Comparison of ENCODE assay signal across 15 cellular contexts in the genomic region with DNA sequence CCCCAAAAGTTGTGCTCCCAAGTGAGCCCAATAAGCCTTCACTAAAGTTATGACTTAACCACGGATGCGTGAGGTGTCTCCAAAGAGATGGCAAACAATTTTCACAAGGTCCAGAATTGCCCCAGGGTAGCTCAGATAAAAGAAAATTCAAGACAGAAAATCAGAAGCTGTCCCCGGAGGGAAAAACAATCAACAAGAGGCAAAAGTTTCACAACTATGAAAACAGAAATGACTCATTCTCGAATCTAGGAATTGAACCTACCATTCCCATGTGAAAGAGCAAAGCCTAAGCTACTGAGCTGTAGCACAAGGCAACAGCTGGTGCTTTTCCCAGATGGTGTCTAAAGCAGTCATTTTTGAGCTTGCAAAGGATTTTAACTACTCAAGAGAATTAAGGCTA. TPM values are rescaled to one million over a fixed set of nuclear protein-coding genes. Genes with fewer than 3 reads are reported as not detected.
A peak's percentile ranks its signal among the peaks of the same experiment; 100 is the strongest.
DNase-seq lines count a peak whose midpoint lies in the region; ATAC-seq, FAIRE-seq and TF ChIP-seq lines count a peak whose summit lies in the region.
"Had no signal": no experiment of that assay in that cellular context is flagged by ENCODE, and none has a peak within 500 bp of the region (broad histone marks: within the 10 kb centered on the region; RNA-seq: fewer than 3 reads in every experiment).

No MANE protein-coding gene starts in this region.

- in situ Hi-C loops in SK-MEL-5 (cut with HindIII; ENCODE audit: low pct_unique_long_range_greater_than_20kb, low sequenced_read_pairs) = no loop called here

- TF ChIP-seq CTCF in D721Med (IDR thresholded peaks at IDR 0.05; ENCODE audit: insufficient read depth, missing control alignments) = no peak

- peak; percentile 93 for FAIRE-seq in D721Med (lab: Jason Lieb, UNC)

- peak; percentile 13 for DNase-seq in D721Med (ENCODE audit: insufficient read length, low spot score)
- DNase-seq in M059J (ENCODE audit: low read depth) = peak; percentile 52
- DNase-seq in SK-MEL-5 (ENCODE audit: low read depth, low spot score) = peak; percentile 97
- peak; percentile 4 for DNase-seq in kidney tubule cell (ENCODE audit: low spot score)
- no peak for DNase-seq in HUDEP-2 (lab: John Stamatoyannopoulos, UW; ENCODE audit: unreplicated experiment in 76 of 76)
- DNase-seq in NCI-H2029 treated with DMSO at 0.1 percent for 48 hours (lab: John Stamatoyannopoulos, UW) = no peak
- no peak for DNase-seq in RKO (ENCODE audit: low spot score)
- DNase-seq: activated CD4-positive, alpha-beta memory T cell treated with anti-CD3 and anti-CD28 coated beads, Interleukin-2, amount 10 ng/mL, durations not matched to agents 7 days and 5 days; adrenal gland; DMS79; NCI-H510A; SHP77; stimulated activated CD4-positive, alpha-beta T cell treated with anti-CD3 and anti-CD28 coated beads, Interleukin-12 subunit alpha, Interleukin-12 subunit beta, amount 100 ng/mL, for 4 hours; stomach had no signal

- ATAC-seq in GM18861 (IDR thresholded peaks at IDR 0.05; ENCODE audit: unreplicated experiment) = no peak

RNA-seq across cellular contexts. Expression of gene MKRN3, which starts 33.5 kb away (rescaled TPM):
- total RNA-seq in M059J (2014; rRNA removed; shearing (Covaris generic)) = 9.3 and 13.7 TPM in 2 replicates
- not detected in 2 replicates for total RNA-seq in SK-MEL-5 (2014; rRNA removed; shearing (Covaris generic))
- polyA plus RNA-seq in SK-MEL-5 (2015; cell fraction: cytosol; rRNA removed) = not detected in 2 replicates
- 0.23 TPM in 1 of 2 replicates, not detected in the other for polyA plus RNA-seq in SK-MEL-5 (2015; cell fraction: nucleus; rRNA removed)

Comparison
In these comparisons a context has a peak if more than half of its experiments do, and no peak if none do; other contexts are left out.
1. DNase-seq: peak in D721Med (single experiment), M059J (single experiment), SK-MEL-5 (single experiment) and kidney tubule cell (single experiment); none in HUDEP-2 (0 of 76), NCI-H2029 treated with DMSO at 0.1 percent for 48 hours (single experiment) and RKO (single experiment).
2. RNA of gene MKRN3, which starts 33.5 kb away (total RNA-seq): 9.3 to 13.7 TPM in M059J; not detected in SK-MEL-5; every median in the first group is over 10 times any median in the second.